ENCODE assay signal across 18 cellular contexts in genomic region chr1:85339089-85339488, GRCh38.
DNase-seq lines count a peak whose midpoint lies in the region; ATAC-seq, FAIRE-seq and TF ChIP-seq lines count a peak whose summit lies in the region.
"Had no signal": no experiment of that assay in that cellular context is flagged by ENCODE, and none has a peak within 500 bp of the region (broad histone marks: within the 10 kb centered on the region; RNA-seq: fewer than 3 reads in every experiment).

No MANE protein-coding gene starts in this region.

- BruUV-seq in Calu3 (replicated peaks; lab: Mats Ljungman, UMichigan): no TSS peak

- CTCF ChIA-PET in Calu3 (lab: Charles Lee): interaction anchor here (0.7 to 1.2 kb wide), 5 partner anchors 8 to 369 kb away, joined by 3 to 5 read pairs (median 4); partner anchors contain the start of gene ZNHIT6

- TF ChIP-seq CTCF in Calu3 (IDR thresholded peaks at IDR 0.05; ENCODE audit: unreplicated experiment) (no peak), bronchial epithelial cell (IDR thresholded peaks at IDR 0.05; ENCODE audit: insufficient read depth, low read length, severe bottlenecking) (no peak)

- no peaks in the 10 kb centered on the region for H3K9me3 Mint-ChIP-seq in Calu3 (ENCODE audit: low read depth, unreplicated experiment)
- H3K9me3 Mint-ChIP-seq: activated CD4-positive, alpha-beta memory T cell treated with anti-CD3 and anti-CD28 coated beads, Interleukin-2, amount 10 ng/mL, durations not matched to agents 7 days and 5 days had no signal

- no peaks in the 10 kb centered on the region for H3K27me3 Mint-ChIP-seq in Calu3 (ENCODE audit: unreplicated experiment)

- no peak for FAIRE-seq in bronchial epithelial cell (lab: Jason Lieb, UNC)
- FAIRE-seq: frontal cortex, small intestine had no signal

- H3K36me3 ChIP-seq in bronchial epithelial cell (ENCODE audit: control insufficient read depth, insufficient read depth, low read length): no peaks in the 10 kb centered on the region
- H3K36me3 ChIP-seq: adrenal gland, upper lobe of left lung had no signal

- H3K4me3 Mint-ChIP-seq in Calu3 (ENCODE audit: low read depth, unreplicated experiment): no peak overlapping the region
- H3K4me3 Mint-ChIP-seq: activated CD4-positive, alpha-beta memory T cell treated with anti-CD3 and anti-CD28 coated beads, Interleukin-2, amount 10 ng/mL, durations not matched to agents 7 days and 5 days; activated T-cell treated with anti-CD3 and anti-CD28 coated beads, Interleukin-2, amount 50 U/mL, for 72 hours; mesothelial cell of epicardium; stimulated activated naive B cell treated with anti-CD40 and anti-IgM and Interleukin-4, amounts not matched to agents 10 μg/mL and 1 μg/mL and 100 μg/mL, for 72 hours had no signal

- peak; percentile 18 for ATAC-seq in left lobe of liver
- ATAC-seq: activated T-cell treated with anti-CD3 and anti-CD28 coated beads, Interleukin-2, amount 50 U/mL, for 72 hours; stimulated activated naive B cell treated with anti-CD40 and anti-IgM and Interleukin-4, amounts not matched to agents 10 μg/mL and 1 μg/mL and 100 μg/mL, for 72 hours had no signal

- H3K27ac Mint-ChIP-seq in Calu3 (ENCODE audit: unreplicated experiment): peak overlapping the region; percentile 21
- H3K27ac Mint-ChIP-seq: activated CD4-positive, alpha-beta memory T cell treated with anti-CD3 and anti-CD28 coated beads, Interleukin-2, amount 10 ng/mL, durations not matched to agents 7 days and 5 days; activated T-cell treated with anti-CD3 and anti-CD28 coated beads, Interleukin-2, amount 50 U/mL, for 72 hours; mesothelial cell of epicardium; stimulated activated naive B cell treated with anti-CD40 and anti-IgM and Interleukin-4, amounts not matched to agents 10 μg/mL and 1 μg/mL and 100 μg/mL, for 72 hours had no signal

- H3K36me3 Mint-ChIP-seq in Calu3 (ENCODE audit: insufficient read depth, unreplicated experiment): peaks cover 29% of the 10 kb centered on the region

- H3K4me1 Mint-ChIP-seq in Calu3 (ENCODE audit: low read depth, unreplicated experiment): peaks cover 88% of the 10 kb centered on the region

- no peaks in the 10 kb centered on the region for H3K27me3 ChIP-seq in bronchial epithelial cell (ENCODE audit: control insufficient read depth, insufficient read depth, low read length)
- H3K27me3 ChIP-seq: adrenal gland, upper lobe of left lung had no signal

- DNase-seq in Calu3 (no peak), M059J (ENCODE audit: low read depth) (peak; percentile 86), bronchial epithelial cell (ENCODE audit: low read depth) (peak; percentile 79), left lobe of liver (ENCODE audit: low spot score) (no peak), NCI-H82 treated with DMSO at 0.1 percent for 48 hours (lab: John Stamatoyannopoulos, UW; ENCODE audit: unreplicated experiment) (no peak), posterior vena cava (ENCODE audit: low spot score) (no peak), putamen (ENCODE audit: low spot score) (no peak), MV-4-11 (lab: John Stamatoyannopoulos, UW) (no peak)
- DNase-seq: activated CD4-positive, alpha-beta memory T cell treated with anti-CD3 and anti-CD28 coated beads, Interleukin-2, amount 10 ng/mL, durations not matched to agents 7 days and 5 days; activated T-cell treated with anti-CD3 and anti-CD28 coated beads, Interleukin-2, amount 50 U/mL, for 72 hours; NCI-H1092 treated with DMSO at 0.1 percent for 48 hours; NCI-H2171; small intestine; stimulated activated naive B cell treated with anti-CD40 and anti-IgM and Interleukin-4, amounts not matched to agents 10 μg/mL and 1 μg/mL and 100 μg/mL, for 72 hours; upper lobe of left lung had no signal

- intact Hi-C loops in Calu3 (cut with micrococcal nuclease; ENCODE audit: unreplicated experiment) (no loop called here), posterior vena cava (cut with DNase I) (loop anchor here in 1 of 2 donors (10.0 kb wide), 1 partner anchor 126 kb away; the partner anchor contains the start of gene DDAH1)

- no peak overlapping the region for H3K4me3 ChIP-seq in bronchial epithelial cell (ENCODE audit: low read depth, low read length)
- H3K4me3 ChIP-seq: adrenal gland, upper lobe of left lung had no signal

Comparison
In these comparisons a context has a peak if more than half of its experiments do, and no peak if none do; other contexts are left out.
1. DNase-seq: peak in M059J (single experiment) and bronchial epithelial cell (single experiment); none in Calu3 (single experiment), left lobe of liver (single experiment), NCI-H82 treated with DMSO at 0.1 percent for 48 hours (single experiment), posterior vena cava (single experiment), putamen (single experiment) and MV-4-11 (single experiment).